8 cellular contexts compared by ENCODE assay signal in genomic region chr21:21200103-21200938, GRCh38.
A peak's percentile ranks its signal among the peaks of the same experiment; 100 is the strongest.
DNase-seq lines count a peak whose midpoint lies in the region; ATAC-seq and TF ChIP-seq lines count a peak whose summit lies in the region.

No MANE protein-coding gene starts in this region.

- DNase-seq in AG08396 (ENCODE audit: low spot score) (peak; percentile 72), NCI-H460 (ENCODE audit: extremely low read depth, low read depth) (peak; percentile 68), choroid plexus epithelial cell (ENCODE audit: low read depth) (peak; percentile 100), NCI-H2171 (lab: John Stamatoyannopoulos, UW) (no peak)
- DNase-seq in effector CD8-positive, alpha-beta T cell (lab: John Stamatoyannopoulos, UW): no peak

- ATAC-seq in GM21825 (IDR thresholded peaks at IDR 0.05; ENCODE audit: unreplicated experiment) (no peak), GM21576 (IDR thresholded peaks at IDR 0.05; ENCODE audit: unreplicated experiment) (no peak)

- H3K36me3 ChIP-seq in muscle layer of duodenum (ENCODE audit: control insufficient read depth in 1 of 2, insufficient read depth in 2 of 2, low read length in 2 of 2): no peaks in the 10 kb centered on the region

- H3K9me3 ChIP-seq in muscle layer of duodenum (ENCODE audit: control insufficient read depth in 1 of 2, low read length in 2 of 2): no peaks in the 10 kb centered on the region

- H3K4me1 ChIP-seq in muscle layer of duodenum (ENCODE audit: control insufficient read depth in 1 of 2, insufficient read depth in 2 of 2, low read length in 2 of 2): no peaks in the 10 kb centered on the region

- H3K4me3 ChIP-seq in choroid plexus epithelial cell (ENCODE audit: low read depth, low read length) (no peak overlapping the region), muscle layer of duodenum (ENCODE audit: low read depth in 1 of 2, low read length in 2 of 2) (no peak overlapping the region)

- no peaks in the 10 kb centered on the region for H3K27me3 ChIP-seq in muscle layer of duodenum (ENCODE audit: low read depth, low read length)

- no peak for TF ChIP-seq CTCF in choroid plexus epithelial cell (conservative IDR thresholded peaks at IDR 0.05; ENCODE audit: low read depth, low read length)

- peak overlapping the region; percentile 74 for H3K27ac ChIP-seq in muscle layer of duodenum (ENCODE audit: low read length)

Comparison
In these comparisons a context has a peak if more than half of its experiments do, and no peak if none do; other contexts are left out.
1. DNase-seq: peak in AG08396 (single experiment), NCI-H460 (single experiment) and choroid plexus epithelial cell (single experiment); none in NCI-H2171 (single experiment) and effector CD8-positive, alpha-beta T cell (single experiment).